In the genomic region with DNA sequence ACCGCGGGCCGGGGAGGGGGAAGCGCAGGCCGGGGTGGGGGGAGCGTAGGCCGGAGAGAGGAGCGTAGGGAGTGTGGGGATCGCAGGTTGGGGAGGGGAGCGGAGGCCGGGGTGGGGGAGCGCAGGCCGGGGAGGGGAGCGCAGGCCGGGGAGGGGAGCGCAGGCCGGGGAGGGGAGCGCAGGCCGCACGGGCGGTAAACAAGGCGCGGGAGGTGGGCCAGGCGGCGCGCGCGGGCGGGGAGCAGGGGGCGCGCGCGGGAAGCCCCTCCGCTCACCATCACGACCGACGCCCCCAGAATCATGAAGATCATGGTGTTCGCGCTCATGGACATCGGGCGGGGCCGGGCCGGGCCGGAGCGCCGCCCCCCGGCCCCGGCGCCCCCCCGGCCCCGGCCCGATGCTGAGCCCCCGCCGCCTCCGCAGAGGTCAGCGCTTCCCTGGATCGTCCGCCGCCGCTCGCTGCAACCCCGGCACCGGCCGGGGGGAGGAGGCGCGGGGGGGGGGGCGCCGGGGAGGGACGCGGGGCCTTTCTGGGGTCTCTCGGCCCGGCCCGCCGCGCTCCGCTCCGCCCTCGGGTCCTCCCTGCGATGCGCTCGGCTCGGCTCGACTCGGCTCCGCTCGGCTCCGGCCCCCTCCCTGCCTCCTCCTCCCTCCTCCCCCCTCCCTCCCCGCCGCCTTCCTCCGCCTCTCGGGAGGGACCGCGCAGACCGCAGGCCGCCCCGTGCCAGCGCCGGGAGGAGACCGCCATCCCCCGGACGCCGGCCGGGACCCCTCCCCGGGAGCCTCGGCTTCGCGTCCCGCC, we compare ENCODE assay signal across 8 cellular contexts. TPM values are rescaled to one million over a fixed set of nuclear protein-coding genes. Genes with fewer than 3 reads are reported as not detected.
DNase-seq lines count a peak whose midpoint lies in the region; ATAC-seq and TF ChIP-seq lines count a peak whose summit lies in the region.

A gene (minus strand): TSS at position 610 of the 802 bp plus-strand sequence. CDS start 278 bp downstream, at position 332.

- H3K36me3 ChIP-seq in ACC112 (ENCODE audit: insufficient read depth, low read length) (no peaks in the 10 kb centered on the region), stomach (peaks cover 15 to 44% (median 30%) of the 10 kb centered on the region in 4 donors)

- DNase-seq in NCI-H2171 (lab: John Stamatoyannopoulos, UW), result peak; percentile 66
- DNase-seq in activated effector memory CD4-positive, alpha-beta T cell treated with Interleukin-2 at 50 U/mL for 16 hours, result peak; percentile 26
- DNase-seq in fibroblast of villous mesenchyme (ENCODE audit: low read depth), result peak; percentile 79
- DNase-seq in neural crest cell (ENCODE audit: low read depth, low spot score), result peak; percentile 66
- DNase-seq in stomach, result peak; percentile 61
- DNase-seq in COLO668 (lab: John Stamatoyannopoulos, UW; ENCODE audit: unreplicated experiment), result no peak

- peak within 1 kb of the TSS; percentile 83 for H3K4me3 Mint-ChIP-seq in neural crest cell

- H3K4me1 Mint-ChIP-seq in neural crest cell, result peaks cover 11% of the 10 kb centered on the region

- no peak within 1 kb of the TSS for H2AFZ ChIP-seq in ACC112 (ENCODE audit: low read length, unreplicated experiment)

- WGBS in stomach, 5 donors, result 1 to 4% (median 2%) methylated on average over 19 to 91 of the region's 108 CpGs

- intact Hi-C loops in stomach (cut with DNase I; ENCODE audit: low total_unique reads), result no loop called here

- H3K27me3 ChIP-seq in ACC112 (ENCODE audit: insufficient read depth, low read length) (no peaks in the 10 kb centered on the region), stomach (peaks cover 0 to 21% (median 5%) of the 10 kb centered on the region in 3 donors)

- no peak for TF ChIP-seq EP300 in stomach (IDR thresholded peaks at IDR 0.05)

- no peak for TF ChIP-seq POLR2A in stomach (IDR thresholded peaks at IDR 0.05)

- H3K9me3 ChIP-seq in stomach, result no peaks in the 10 kb centered on the region

- H3K4me1 ChIP-seq in ACC112 (ENCODE audit: control insufficient read depth, insufficient read depth, low read length, unreplicated experiment) (no peaks in the 10 kb centered on the region), stomach (peaks cover 8 to 62% (median 40%) of the 10 kb centered on the region in 4 donors)

- peaks cover 8% of the 10 kb centered on the region for H3K27me3 Mint-ChIP-seq in neural crest cell (ENCODE audit: low read depth)

- ATAC-seq in HG02970 (IDR thresholded peaks at IDR 0.05; ENCODE audit: low FRiP score, unreplicated experiment), result no peak

- H3K79me2 ChIP-seq in ACC112 (ENCODE audit: control insufficient read depth, insufficient read depth, low read length, unreplicated experiment), result peaks cover 22% of the 10 kb centered on the region

- H3K4me3 ChIP-seq in ACC112 (ENCODE audit: low read depth, low read length) (peak within 1 kb of the TSS; percentile 94), fibroblast of villous mesenchyme (ENCODE audit: low read depth, low read length) (peak within 1 kb of the TSS; percentile 62), stomach (peak within 1 kb of the TSS; percentile 58 to 65 (median 61))

- no peaks in the 10 kb centered on the region for H3K9me3 Mint-ChIP-seq in neural crest cell

- no peak for TF ChIP-seq CTCF in fibroblast of villous mesenchyme (IDR thresholded peaks at IDR 0.05; ENCODE audit: insufficient read depth, low read depth, low read length)
- no peak for TF ChIP-seq CTCF in neural crest cell (conservative IDR thresholded peaks at IDR 0.05)
- TF ChIP-seq CTCF in stomach (IDR thresholded peaks at IDR 0.05), result no peak

- H3K36me3 Mint-ChIP-seq in neural crest cell (ENCODE audit: low read depth), result peaks cover 7% of the 10 kb centered on the region

- H3K27ac Mint-ChIP-seq in neural crest cell (ENCODE audit: unreplicated experiment), result peak within 1 kb of the TSS; percentile 27

- H3K27ac ChIP-seq in ACC112 (ENCODE audit: low read depth, low read length) (no peak within 1 kb of the TSS), stomach (peak within 1 kb of the TSS; percentile 8 to 84 (median 71))

RNA-seq across cellular contexts. Expression of the gene that starts here (rescaled TPM):
- total RNA-seq in fibroblast of villous mesenchyme (2.2 and 2.3 TPM in 2 replicates), neural crest cell (13.4 and 16.9 TPM in 2 replicates), stomach (10 to 100 TPM in 1 of 5 donors, 1 to 10 TPM in 1, not detected in 3; 3.5 to 10.3 TPM)
- polyA plus RNA-seq in stomach, result 1 to 10 TPM; 1.8 to 4.5 (median 2.8) TPM
